8 cellular contexts compared by ENCODE assay signal in the genomic region with DNA sequence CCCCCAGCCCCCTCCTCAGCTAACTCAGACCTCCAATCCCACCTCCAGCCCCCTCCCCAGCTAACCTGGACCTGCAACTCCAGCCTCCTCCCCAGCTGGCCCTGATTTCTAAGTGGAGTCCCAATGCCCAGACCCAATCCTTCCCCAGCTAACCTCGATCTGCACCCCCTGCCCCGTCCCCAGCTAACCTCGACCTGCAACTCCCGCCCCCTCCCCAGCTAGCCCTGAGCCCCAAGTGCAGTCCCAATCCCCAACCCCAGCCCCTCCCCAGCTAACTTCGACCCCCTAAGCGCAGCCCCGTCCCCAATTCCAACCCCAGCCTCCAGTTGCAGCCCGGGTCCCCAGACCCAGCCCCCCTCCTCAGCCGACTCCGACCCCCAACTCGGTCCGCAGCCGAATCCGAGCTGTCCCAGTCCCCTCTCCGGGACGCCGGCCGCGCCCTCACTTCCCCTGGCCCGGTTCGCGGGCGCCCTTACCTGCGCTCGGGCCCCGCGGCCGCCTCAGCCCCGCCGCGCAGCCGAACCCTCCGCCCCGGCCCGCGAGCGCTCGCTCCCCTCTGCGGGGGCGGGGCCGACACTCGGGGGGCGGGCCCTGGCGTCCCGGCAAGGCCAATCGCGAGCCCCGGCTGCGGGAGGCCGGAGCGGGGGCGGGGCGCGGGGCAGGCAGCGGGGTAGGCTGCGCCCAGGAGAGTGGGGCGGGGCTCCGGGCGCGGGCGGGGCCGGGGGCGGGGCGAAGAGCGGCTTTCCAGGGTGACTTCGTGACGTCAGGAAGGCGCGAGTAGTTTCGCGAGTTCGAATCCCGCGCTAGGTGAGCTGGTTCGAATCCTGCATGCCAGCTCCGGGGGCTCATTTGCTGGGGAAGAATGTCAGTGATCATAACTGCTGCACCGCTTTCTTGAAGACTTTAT.
DNase-seq lines count a peak whose midpoint lies in the region; ATAC-seq lines count a peak whose summit lies in the region.

Gene GNG7 (minus strand): TSS at position 525 of the 907 bp plus-strand sequence. CDS start 182,006 bp downstream, outside the sequence.

- H3K27ac ChIP-seq in BLaER1: peak within 1 kb of the TSS; percentile 99
- no peak within 1 kb of the TSS for H3K27ac ChIP-seq in HUES48 (ENCODE audit: low read depth, low read length)
- H3K27ac ChIP-seq in SK-N-MC: no peak within 1 kb of the TSS

- H3K36me3 ChIP-seq in BLaER1: no peaks in the 10 kb centered on the region
- no peaks in the 10 kb centered on the region for H3K36me3 ChIP-seq in HUES48 (ENCODE audit: control insufficient read depth, insufficient read depth, low read length)
- no peaks in the 10 kb centered on the region for H3K36me3 ChIP-seq in SK-N-MC (ENCODE audit: insufficient read depth, low read length)

- no peaks in the 10 kb centered on the region for H3K27me3 ChIP-seq in BLaER1
- peaks cover 19% of the 10 kb centered on the region for H3K27me3 ChIP-seq in HUES48 (ENCODE audit: control insufficient read depth, insufficient read depth, low read length)

- peak; percentile 79 for ATAC-seq in GM19351 (IDR thresholded peaks at IDR 0.05; ENCODE audit: unreplicated experiment)

- no peaks in the 10 kb centered on the region for H3K9me3 ChIP-seq in BLaER1
- H3K9me3 ChIP-seq in HUES48 (ENCODE audit: control insufficient read depth, insufficient read depth, low read length): no peaks in the 10 kb centered on the region
- H3K9me3 ChIP-seq in SK-N-MC (ENCODE audit: low read depth, low read length): no peaks in the 10 kb centered on the region

- H3K9ac ChIP-seq in BLaER1 (peak within 1 kb of the TSS; percentile 81), HUES48 (ENCODE audit: low read depth, low read length) (no peak within 1 kb of the TSS), SK-N-MC (ENCODE audit: insufficient read length) (no peak within 1 kb of the TSS)

- DNase-seq in SK-N-MC (ENCODE audit: low read depth, low spot score): no peak
- peak; percentile 97 for DNase-seq in activated naive CD4-positive, alpha-beta T cell treated with anti-CD3 and anti-CD28 coated beads, Interleukin-2, amount 50 U/mL, for 16 hours
- peak; percentile 99 for DNase-seq in germinal center (ENCODE audit: low spot score)
- DNase-seq in nucleus accumbens (lab: John Stamatoyannopoulos, UW): peak in 55 of 56 donors; percentile 56 to 98 (median 90)
- DNase-seq in stromal cell of bone marrow (ENCODE audit: low read depth): peak; percentile 57

- peak within 1 kb of the TSS; percentile 78 for H3K4me3 ChIP-seq in BLaER1
- peak within 1 kb of the TSS; percentile 75 for H3K4me3 ChIP-seq in HUES48 (ENCODE audit: low read depth, low read length)
- H3K4me3 ChIP-seq in SK-N-MC: peak within 1 kb of the TSS; percentile 79

- peak within 1 kb of the TSS; percentile 98 for H3K4me2 ChIP-seq in BLaER1

- H3K4me1 ChIP-seq in BLaER1 (peaks cover 50% of the 10 kb centered on the region), HUES48 (ENCODE audit: control insufficient read depth, insufficient read depth, low read length) (peaks cover 12% of the 10 kb centered on the region)

- H4K20me1 ChIP-seq in BLaER1: no peaks in the 10 kb centered on the region
